21 cellular contexts compared by ENCODE assay signal in the genomic region with DNA sequence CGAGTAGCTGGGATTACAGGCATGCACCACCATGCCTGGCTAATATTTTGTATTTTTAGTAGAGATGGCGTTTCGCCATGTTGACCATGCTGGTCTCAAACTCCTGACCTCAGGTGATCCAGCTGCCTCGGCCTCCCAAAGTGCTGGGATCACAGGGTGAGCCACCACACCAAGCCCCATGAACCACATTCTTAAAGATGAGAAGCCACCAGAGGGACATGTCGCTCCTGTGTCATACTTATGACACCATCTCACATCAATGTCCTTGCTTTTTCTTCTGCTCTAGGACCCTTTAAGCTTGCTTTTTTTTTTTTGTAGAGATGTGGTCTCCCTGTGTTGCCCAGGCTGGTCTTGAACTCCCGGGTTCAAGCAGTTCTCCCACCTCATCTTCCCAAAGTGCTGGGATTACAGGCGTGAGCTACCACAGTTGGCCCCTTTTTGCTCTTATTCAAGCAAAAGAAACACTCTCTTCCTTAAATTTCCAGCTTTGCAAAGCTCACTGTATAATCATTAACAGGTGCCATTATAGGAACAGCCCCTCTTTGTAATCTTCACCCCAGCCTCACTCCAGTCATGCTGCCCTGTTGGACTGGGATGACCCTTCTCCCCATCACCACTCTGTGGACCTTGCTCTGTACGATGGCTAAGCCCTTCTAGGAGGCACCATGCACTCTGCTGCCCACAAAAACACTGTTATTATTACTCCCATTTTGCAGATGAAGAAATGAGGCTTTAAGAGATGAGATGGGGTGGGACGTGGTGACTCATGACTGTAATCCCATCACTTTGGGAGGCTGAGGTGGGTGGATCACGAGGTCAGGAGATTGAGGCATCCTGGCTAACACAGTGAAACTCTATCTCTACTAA. TPM values are rescaled to one million over a fixed set of nuclear protein-coding genes. Genes with fewer than 3 reads are reported as not detected.
A peak's percentile ranks its signal among the peaks of the same experiment; 100 is the strongest.
DNase-seq lines count a peak whose midpoint lies in the region; ATAC-seq, FAIRE-seq and TF ChIP-seq lines count a peak whose summit lies in the region.
"Had no signal": no experiment of that assay in that cellular context is flagged by ENCODE, and none has a peak within 500 bp of the region (broad histone marks: within the 10 kb centered on the region; RNA-seq: fewer than 3 reads in every experiment).

No MANE protein-coding gene starts in this region.

- no peak overlapping the region for H3K18ac ChIP-seq in H1 (ENCODE audit: extremely low read depth, low read length)

- H4K91ac ChIP-seq in H1 (replicated peaks; ENCODE audit: insufficient read length, low read length), result no peak overlapping the region

- H2BK20ac ChIP-seq in H1 (ENCODE audit: low read length), result peak overlapping the region; percentile 48; the same call in 1 of the 2 replicates

- H3K9ac ChIP-seq in HepG2 (ENCODE audit: insufficient read depth, low read depth, low read length) (peak overlapping the region; percentile 46), H1 (replicated peaks in 1 of 4; ENCODE audit: extremely low read depth in 1 of 4, low read depth in 3 of 4, low read length in 3 of 4) (no peak overlapping the region)
- H3K9ac ChIP-seq: GM23248 had no signal

- H4K5ac ChIP-seq in H1 (ENCODE audit: insufficient read length, low read depth, low read length), result no peak overlapping the region

- H3K27ac Mint-ChIP-seq in type B pancreatic cell, result peak overlapping the region; percentile 7
- H3K27ac Mint-ChIP-seq: CD4-positive, alpha-beta memory T cell had no signal

- in situ Hi-C loops in HepG2 (cut with HindIII; ENCODE audit: extremely low pct_ligation_motif_present, low pct_unique_long_range_greater_than_20kb), result no loop called here

- peak; percentile 28 for TF ChIP-seq CTCF in HepG2 (CRISPR knock-in tag; IDR thresholded peaks at IDR 0.05)
- TF ChIP-seq CTCF in right lobe of liver (IDR thresholded peaks at IDR 0.05), result no peak
- no peak for TF ChIP-seq CTCF in H1 (IDR thresholded peaks at IDR 0.05; ENCODE audit: control extremely low read depth in 1 of 3, insufficient read depth in 1 of 3, low read depth in 1 of 3, low read length in 3 of 3)
- no peak for TF ChIP-seq CTCF in type B pancreatic cell (conservative IDR thresholded peaks at IDR 0.05)

- no peak overlapping the region for H3K14ac ChIP-seq in H1 (ENCODE audit: insufficient read length)

- H2AFZ ChIP-seq in HepG2 (ENCODE audit: low read length), result no peak overlapping the region
- no peak overlapping the region for H2AFZ ChIP-seq in H1 (ENCODE audit: low read length)
- H2AFZ ChIP-seq: GM23248 had no signal

- H2BK5ac ChIP-seq in H1 (ENCODE audit: low read depth, low read length), result no peak overlapping the region

- CTCF ChIA-PET in HepG2 (lab: Yijun Ruan, JAX; ENCODE audit: low intra/inter-chr PET ratio, low total read pairs), result no interaction called here
- CTCF ChIA-PET in H1 (lab: Charles Lee; ENCODE audit: partially characterized antibody), result interaction anchor here (0.6 to 1.4 kb wide), 11 partner anchors 9 to 162 kb away, joined by 3 to 7 read pairs (median 3); no protein-coding TSS in a partner anchor

- H3K4me3 ChIP-seq in HepG2 (replicated peaks in 1 of 3; ENCODE audit: insufficient read depth in 1 of 3, low read depth in 2 of 3, low read length in 3 of 3) (0 out of 6 replicates have a peak overlapping the region, but pooled peaks of 1 of the 3 experiments have one; percentile 32), right lobe of liver (no peak overlapping the region), H1 (ENCODE audit: extremely low read depth in 1 of 4, insufficient read depth in 2 of 4, low read depth in 3 of 4, low read length in 4 of 4) (no peak overlapping the region)
- H3K4me3 ChIP-seq: GM23248 had no signal

- intact Hi-C loops in HepG2 (cut with micrococcal nuclease; ENCODE audit: unreplicated experiment) (loop anchor here (2.0 to 5.0 kb wide), 2 partner anchors 62 to 1208 kb away; no protein-coding TSS in a partner anchor), right lobe of liver (cut with DNase I) (no loop called here), Right ventricle myocardium inferior (cut with DNase I) (no loop called here)

- no peaks in the 10 kb centered on the region for H3K36me3 Mint-ChIP-seq in type B pancreatic cell
- H3K36me3 Mint-ChIP-seq: CD4-positive, alpha-beta memory T cell had no signal

- H2BK120ac ChIP-seq in H1 (replicated peaks; ENCODE audit: low read depth, low read length), result no peak overlapping the region

- DNase-seq in HepG2 (ENCODE audit: low spot score) (peak; percentile 95), right lobe of liver (no peak), H1 (ENCODE audit: low read depth in 1 of 2, low spot score in 2 of 2) (no peak), left lobe of liver (ENCODE audit: low spot score) (peak; percentile 15), type B pancreatic cell (ENCODE audit: extremely low spot score, unreplicated experiment) (no peak), NCI-H2171 treated with DMSO at 0.1 percent for 48 hours (lab: John Stamatoyannopoulos, UW) (no peak), Right ventricle myocardium inferior (ENCODE audit: missing footprints) (no peak)
- DNase-seq: C1 segment of cervical spinal cord; Calu3; CD4-positive, alpha-beta memory T cell; COR-L47; DMS53; DMS79 treated with DMSO at 0.1 percent for 48 hours; GF-D8; GM23248; H9 had no signal

- FAIRE-seq in HepG2 (lab: Jason Lieb, UNC), result peak; percentile 98
- FAIRE-seq in H1 (lab: Jason Lieb, UNC), result no peak
- FAIRE-seq: GM12891, GM18507 had no signal

- peak in 1 of 2 experiments; percentile 42; a peak in 1 of 4 replicates for TF ChIP-seq POLR2A in HepG2 (IDR thresholded peaks at IDR 0.05; ENCODE audit: insufficient read depth in 1 of 2, low read depth in 2 of 2, low read length in 2 of 2)
- no peak for TF ChIP-seq POLR2A in right lobe of liver (IDR thresholded peaks at IDR 0.05)
- TF ChIP-seq POLR2A in H1 (IDR thresholded peaks at IDR 0.05; ENCODE audit: control extremely low read depth in 1 of 2, low read depth in 2 of 2, low read length in 2 of 2), result no peak

- no peak overlapping the region for H2AK5ac ChIP-seq in H1 (ENCODE audit: low read depth, low read length)

- H3K9me3 ChIP-seq in HepG2 (ENCODE audit: low read length) (no peaks in the 10 kb centered on the region), right lobe of liver (no peaks in the 10 kb centered on the region), H1 (ENCODE audit: insufficient read depth in 2 of 2, low read depth in 1 of 2, low read length in 1 of 2) (no peaks in the 10 kb centered on the region)

- WGBS in HepG2 (ENCODE audit: low lambda C conversion rate), result 52% methylated on average over 10 of the region's 10 CpGs
- 69% methylated on average over 9 of the region's 10 CpGs for WGBS in right lobe of liver (ENCODE audit: insufficient coverage, low coverage, low lambda C conversion rate, missing lambda C conversion rate)
- WGBS in H1 (ENCODE audit: extremely low coverage in 1 of 2, insufficient coverage in 1 of 2, insufficient read length in 1 of 2, insufficient replicate concordance in 2 of 2, low coverage in 1 of 2, low lambda C conversion rate in 2 of 2, missing lambda C conversion rate in 1 of 2), 2 experiments, result 93% methylated on average over 9 of the region's 10 CpGs; no CpG with 5 or more reads in 1 of the 2 experiments

- TF ChIP-seq RAD21 in HepG2 (CRISPR knock-in tag; IDR thresholded peaks at IDR 0.05), result peak; percentile 7; the same call in 1 of the 2 replicates
- TF ChIP-seq RAD21 in H1 (IDR thresholded peaks at IDR 0.05 in 1 of 2, conservative IDR thresholded peaks at IDR 0.05 in 1 of 2; ENCODE audit: low read depth in 2 of 2, low read length in 2 of 2), result no peak

- H3K4me3 Mint-ChIP-seq in type B pancreatic cell, result no peak overlapping the region
- H3K4me3 Mint-ChIP-seq: CD4-positive, alpha-beta memory T cell had no signal

- no peak overlapping the region for H4K8ac ChIP-seq in H1 (ENCODE audit: extremely low read depth, insufficient read depth, low read length)

- H3K9me3 Mint-ChIP-seq in type B pancreatic cell, result no peaks in the 10 kb centered on the region

- H3K27me3 ChIP-seq in HepG2 (ENCODE audit: control insufficient read depth in 1 of 2, insufficient read depth in 2 of 2, low read length in 2 of 2) (no peaks in the 10 kb centered on the region), right lobe of liver (no peaks in the 10 kb centered on the region), H1 (replicated peaks in 1 of 4; ENCODE audit: control insufficient read depth in 3 of 4, extremely low read depth in 1 of 4, insufficient read depth in 3 of 4, low read length in 3 of 4) (no peaks in the 10 kb centered on the region)

- H3K23ac ChIP-seq in H1 (ENCODE audit: insufficient read length), result no peak overlapping the region

- H3K4me1 ChIP-seq in HepG2 (ENCODE audit: insufficient read depth, low read length) (peaks cover 42% of the 10 kb centered on the region), right lobe of liver (no peaks in the 10 kb centered on the region), H1 (replicated peaks in 1 of 4; ENCODE audit: control insufficient read depth in 3 of 4, insufficient read depth in 4 of 4, low read length in 3 of 4) (peaks cover 0 to 5% (median 0%) of the 10 kb centered on the region in 4 experiments; a peak in 1 of 7 replicates)

- no peaks in the 10 kb centered on the region for H3K36me3 ChIP-seq in HepG2 (replicated peaks in 1 of 2; ENCODE audit: control insufficient read depth in 1 of 2, insufficient read depth in 2 of 2, low read length in 2 of 2)
- no peaks in the 10 kb centered on the region for H3K36me3 ChIP-seq in right lobe of liver
- no peaks in the 10 kb centered on the region for H3K36me3 ChIP-seq in H1 (ENCODE audit: control insufficient read depth in 2 of 4, insufficient read depth in 4 of 4, low read length in 3 of 4)

- H3K23me2 ChIP-seq in H1 (ENCODE audit: low read depth, low read length), result no peaks in the 10 kb centered on the region

- no peaks in the 10 kb centered on the region for H3K4me1 Mint-ChIP-seq in type B pancreatic cell (ENCODE audit: unreplicated experiment)

- peak; percentile 100 for ATAC-seq in HepG2
- ATAC-seq in right lobe of liver, result no peak
- ATAC-seq in left lobe of liver, result no peak
- ATAC-seq in GM21576 (IDR thresholded peaks at IDR 0.05; ENCODE audit: unreplicated experiment), result no peak
- ATAC-seq in Right ventricle myocardium inferior, result no peak
- ATAC-seq: HCT116 had no signal

- BruUV-seq in HepG2 (replicated peaks; lab: Mats Ljungman, UMichigan), result TSS peak; percentile 93

- no peak overlapping the region for H2BK15ac ChIP-seq in H1 (ENCODE audit: low read length)

- H2BK12ac ChIP-seq in H1 (ENCODE audit: low read depth, low read length), result no peak overlapping the region

- no peaks in the 10 kb centered on the region for H3K79me1 ChIP-seq in H1 (ENCODE audit: low read depth, low read length)

- no peaks in the 10 kb centered on the region for H3K27me3 Mint-ChIP-seq in type B pancreatic cell

- no peak overlapping the region for H3K56ac ChIP-seq in H1 (replicated peaks; ENCODE audit: insufficient read length, low read depth, low read length)

- peak; percentile 75 to 81; a peak in 3 of 4 replicates for TF ChIP-seq EP300 in HepG2 (IDR thresholded peaks at IDR 0.05; ENCODE audit: low read depth in 2 of 2, low read length in 2 of 2)
- peak; percentile 66; the same call in 1 of the 2 replicates for TF ChIP-seq EP300 in HepG2 (CRISPR knock-in tag; IDR thresholded peaks at IDR 0.05; ENCODE audit: borderline replicate concordance)
- TF ChIP-seq EP300 in H1 (IDR thresholded peaks at IDR 0.05; ENCODE audit: borderline replicate concordance in 1 of 2, low read depth in 2 of 2, low read length in 2 of 2), result no peak

- no peak overlapping the region for H3K4ac ChIP-seq in H1 (replicated peaks; ENCODE audit: insufficient read length, low read depth, low read length)

- no peaks in the 10 kb centered on the region for H3K79me2 ChIP-seq in HepG2 (ENCODE audit: insufficient read depth, low read length)
- H3K79me2 ChIP-seq in H1 (ENCODE audit: control insufficient read depth in 1 of 2, insufficient read depth in 2 of 2, low read length in 2 of 2), result no peaks in the 10 kb centered on the region

- H4K20me1 ChIP-seq in HepG2 (ENCODE audit: insufficient read depth, low read length), result no peaks in the 10 kb centered on the region
- no peaks in the 10 kb centered on the region for H4K20me1 ChIP-seq in H1 (replicated peaks in 1 of 2; ENCODE audit: control insufficient read depth in 1 of 2, insufficient read depth in 2 of 2, low read length in 2 of 2)

- POLR2A ChIA-PET in HepG2 (lab: Yijun Ruan, JAX) (interaction anchor here (0.9 to 2.7 kb wide), 8 partner anchors 9 to 289 kb away, joined by 3 to 19 read pairs (median 4); a partner anchor contains a TSS), H1 (lab: Charles Lee; ENCODE audit: partially characterized antibody) (interaction anchor here (1.0 to 1.5 kb wide), 3 partner anchors 11 to 165 kb away, joined by 3 read pairs; no protein-coding TSS in a partner anchor)

- H3K4me2 ChIP-seq in HepG2 (ENCODE audit: low read depth, low read length) (peak overlapping the region; percentile 68), H1 (ENCODE audit: insufficient read depth in 1 of 2, low read depth in 2 of 2, low read length in 2 of 2) (no peak overlapping the region)

- H3K27ac ChIP-seq in HepG2 (ENCODE audit: extremely low read length, insufficient read depth, low read length) (peak overlapping the region; percentile 82), right lobe of liver (no peak overlapping the region), H1 (ENCODE audit: low read depth, low read length) (no peak overlapping the region)
- H3K27ac ChIP-seq: GM23248 had no signal

RNA-seq across cellular contexts. Expression of a gene that starts 10.8 kb away (rescaled TPM):
- total RNA-seq in HepG2 (2016; rRNA removed; fragmentation: Illumina TruSeq; extraction: Trizol) (4.8 and 5.2 TPM in 2 replicates), right lobe of liver (under 1 TPM in 1 of 6 experiments, not detected in 5; 0.06 TPM), left lobe of liver (not detected), type B pancreatic cell (ENCODE audit: low replicate concordance) (0.65 and 0.88 TPM in 2 replicates), Right ventricle myocardium inferior (not detected)
- 0.44 and 0.71 TPM in 2 replicates for total RNA-seq in HepG2 (2016; cell fraction: cytosol; rRNA removed; fragmentation: Illumina TruSeq; extraction: Trizol; ENCODE audit: low read depth)
- 4.2 and 5.9 TPM in 2 replicates for total RNA-seq in HepG2 (2016; cell fraction: insoluble cytoplasmic fraction; rRNA removed; fragmentation: Illumina TruSeq; extraction: Trizol)
- 2.2 and 2.3 TPM in 2 replicates for total RNA-seq in HepG2 (2016; cell fraction: membrane; rRNA removed; fragmentation: Illumina TruSeq; extraction: Trizol)
- 11.7 and 11.8 TPM in 2 replicates for total RNA-seq in HepG2 (2016; cell fraction: nucleus; rRNA removed; fragmentation: Illumina TruSeq; extraction: Trizol)
- polyA plus RNA-seq in HepG2 (2011; rRNA removed) (2.7 and 2.8 TPM in 2 replicates), H1 (2011; rRNA removed) (7.8 and 8.1 TPM in 2 replicates)
- 1.7 and 2.1 TPM in 2 replicates for polyA plus RNA-seq in HepG2 (2011; cell fraction: cytosol; rRNA removed)
- 4.4 and 4.7 TPM in 2 replicates for polyA plus RNA-seq in HepG2 (2011; cell fraction: nucleus; rRNA removed)
- polyA plus RNA-seq in HepG2 (2012), result 1.6 and 2.1 TPM in 2 replicates
- 0.23 and 0.29 TPM in 2 replicates for polyA plus RNA-seq in HepG2 (2016; cell fraction: cytosol; fragmentation: Illumina TruSeq; extraction: Trizol; ENCODE audit: low read depth)
- polyA plus RNA-seq in HepG2 (2016; cell fraction: insoluble cytoplasmic fraction; fragmentation: Illumina TruSeq; extraction: Trizol; ENCODE audit: low read depth), result 2.7 and 3.2 TPM in 2 replicates
- polyA plus RNA-seq in HepG2 (2016; cell fraction: membrane; fragmentation: Illumina TruSeq; extraction: Trizol; ENCODE audit: low read depth), result 0.87 and 1.0 TPM in 2 replicates
- 3.4 and 4.0 TPM in 2 replicates for polyA plus RNA-seq in HepG2 (2016; cell fraction: nucleus; fragmentation: Illumina TruSeq; extraction: Trizol; ENCODE audit: insufficient read depth, low read depth)
- 0.07 and 12.2 TPM in 2 replicates for polyA minus RNA-seq in HepG2 (2011; rRNA and poly(A)+ RNA removed; ENCODE audit: low replicate concordance)
- polyA minus RNA-seq in HepG2 (2011; cell fraction: cytosol; rRNA and poly(A)+ RNA removed), result 7.5 and 7.8 TPM in 2 replicates
- polyA minus RNA-seq in HepG2 (2011; cell fraction: nucleus; rRNA and poly(A)+ RNA removed), result 22.9 and 23.8 TPM in 2 replicates
- 21.3 and 22.3 TPM in 2 replicates for total RNA-seq in H1 (2021; fragmentation: NEBNext Ultra II Directional; extraction: Animal tissue kit (Norgen Biotek cat#: 25700))
- polyA plus RNA-seq in H1 (2011; cell fraction: cytosol; rRNA removed), result 9.0 TPM
- 8.7 TPM for polyA plus RNA-seq in H1 (2011; cell fraction: nucleus; rRNA removed)
- polyA plus RNA-seq in H1 (2012, experiment 1 of 2), result 3.8 to 5.6 TPM (median 4.6 TPM) in 4 replicates
- 0.76 TPM for polyA plus RNA-seq in H1 (2012, experiment 2 of 2)
- 3.3 TPM for polyA plus RNA-seq in H1 (2013, experiment 1 of 2)
- polyA plus RNA-seq in H1 (2013, experiment 2 of 2), result 3.3 TPM
- polyA minus RNA-seq in H1 (2011; rRNA and poly(A)+ RNA removed), result 27.2 and 35.7 TPM in 2 replicates
- 33.7 TPM for polyA minus RNA-seq in H1 (2011; cell fraction: cytosol; rRNA and poly(A)+ RNA removed)
- 59.9 TPM for polyA minus RNA-seq in H1 (2011; cell fraction: nucleus; rRNA and poly(A)+ RNA removed)
- total RNA-seq: CD4-positive, alpha-beta memory T cell; GM23248 had no signal
- polyA plus RNA-seq: BJ; CD4-positive, alpha-beta memory T cell; GM23248 had no signal

Comparison
In these comparisons a context has a peak if more than half of its experiments do, and no peak if none do; other contexts are left out.
1. DNase-seq: peak in HepG2 (single experiment) and left lobe of liver (single experiment); none in right lobe of liver (0 of 3), H1 (0 of 2), type B pancreatic cell (single experiment), NCI-H2171 treated with DMSO at 0.1 percent for 48 hours (single experiment) and Right ventricle myocardium inferior (single experiment).